Comparison of ENCODE assay signal across 1 cellular context in the genomic region with DNA sequence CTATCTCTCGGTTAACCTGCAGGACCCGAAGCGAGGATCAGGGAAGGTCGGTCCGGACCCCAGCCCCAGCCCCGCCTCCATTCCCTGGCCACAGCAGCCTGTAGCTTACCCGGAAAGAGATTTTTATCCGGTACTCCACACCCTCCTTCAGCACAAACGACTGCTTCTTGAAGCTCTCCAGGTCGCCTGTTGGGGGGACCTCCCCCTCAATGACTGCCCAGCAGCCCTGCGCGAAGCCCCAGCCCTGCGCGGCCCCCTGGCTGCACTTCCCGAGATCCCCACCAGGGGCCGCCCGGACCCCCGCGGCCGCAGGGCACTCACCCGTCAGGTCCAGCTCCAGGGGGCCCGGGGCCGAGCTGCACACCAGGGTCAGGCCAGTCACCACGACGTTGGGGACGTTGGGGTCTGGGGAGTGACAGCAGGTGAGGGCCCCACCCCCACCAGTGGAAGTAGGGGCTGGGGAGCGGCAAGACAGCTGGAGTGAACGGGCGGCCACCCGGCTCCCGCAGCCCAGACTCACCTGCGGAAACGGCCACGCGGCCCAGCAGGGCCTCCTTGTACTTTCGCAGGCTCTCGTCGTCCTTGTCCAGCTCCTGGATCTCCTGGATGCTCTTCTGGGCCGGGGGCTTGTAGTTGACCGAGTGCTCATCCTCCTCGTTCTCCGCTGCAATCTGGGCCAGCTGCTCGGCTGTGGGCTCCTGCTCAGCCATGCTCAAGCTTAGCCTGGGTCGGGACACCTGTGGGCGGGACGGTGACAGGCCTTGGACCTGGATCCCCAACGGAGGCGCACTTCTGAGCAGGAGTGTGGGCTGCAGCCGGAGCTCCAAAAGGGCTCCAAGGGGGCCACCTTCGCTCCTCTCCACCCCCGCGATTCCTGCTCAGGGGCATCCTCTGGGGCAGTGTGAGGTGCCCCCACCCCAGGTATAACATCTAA.
TF ChIP-seq lines count a peak whose summit lies in the region.

No MANE protein-coding gene starts in this region.

TF ChIP-seq in HepG2, 621 proteins besides CTCF, POLR2A, EP300 and RAD21 (continued from another document and continues in another):
- TF ChIP-seq, protein P1, sequence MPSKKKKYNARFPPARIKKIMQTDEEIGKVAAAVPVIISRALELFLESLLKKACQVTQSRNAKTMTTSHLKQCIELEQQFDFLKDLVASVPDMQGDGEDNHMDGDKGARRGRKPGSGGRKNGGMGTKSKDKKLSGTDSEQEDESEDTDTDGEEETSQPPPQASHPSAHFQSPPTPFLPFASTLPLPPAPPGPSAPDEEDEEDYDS (CRISPR knock-in tag; IDR thresholded peaks at IDR 0.05), result no peak
- TF ChIP-seq ZNF235 (CRISPR knock-in tag; IDR thresholded peaks at IDR 0.05; ENCODE audit: borderline replicate concordance) (peak; percentile 74; the same call in 1 of the 2 replicates), NRL (CRISPR knock-in tag; IDR thresholded peaks at IDR 0.05; ENCODE audit: borderline replicate concordance) (no peak; the same call in 1 of the 2 replicates), CHCHD3 (CRISPR knock-in tag; IDR thresholded peaks at IDR 0.05) (peak; percentile 33; the same call in 1 of the 2 replicates), MAFK (conservative IDR thresholded peaks at IDR 0.05 in 1 of 2, IDR thresholded peaks at IDR 0.05 in 1 of 2; ENCODE audit: low read length in 2 of 2) (no peak), KLF16 (CRISPR knock-in tag; IDR thresholded peaks at IDR 0.05) (no peak; a peak in 2 of 4 replicates), FOXJ3 (CRISPR knock-in tag; IDR thresholded peaks at IDR 0.05; ENCODE audit: borderline replicate concordance) (peak; percentile 52; the same call in 1 of the 2 replicates), HOXA9 (CRISPR knock-in tag; IDR thresholded peaks at IDR 0.05; ENCODE audit: borderline replicate concordance) (peak; percentile 91), SUZ12 (IDR thresholded peaks at IDR 0.05; ENCODE audit: low read depth, low read length) (no peak), MAZ (IDR thresholded peaks at IDR 0.05; ENCODE audit: borderline replicate concordance, low read depth, low read length) (peak; percentile 35; the same call in 1 of the 2 replicates), MAZ (CRISPR knock-in tag; IDR thresholded peaks at IDR 0.05; ENCODE audit: low read depth) (no peak; the same call in 1 of the 2 replicates), RORA (CRISPR knock-in tag; IDR thresholded peaks at IDR 0.05) (no peak), ZNF816 (CRISPR knock-in tag; IDR thresholded peaks at IDR 0.05; ENCODE audit: borderline replicate concordance) (no peak), ZNF558 (CRISPR knock-in tag; IDR thresholded peaks at IDR 0.05; ENCODE audit: borderline replicate concordance) (no peak), ZNF431 (CRISPR knock-in tag; IDR thresholded peaks at IDR 0.05; ENCODE audit: borderline replicate concordance, low read depth) (no peak), CREM (IDR thresholded peaks at IDR 0.05) (no peak; the same call in 1 of the 2 replicates), CREM (CRISPR knock-in tag; IDR thresholded peaks at IDR 0.05) (no peak), MED13 (CRISPR knock-in tag; IDR thresholded peaks at IDR 0.05) (no peak), POLR2G (IDR thresholded peaks at IDR 0.05; ENCODE audit: low read depth, low read length) (peak; percentile 43), REXO4 (CRISPR knock-in tag; IDR thresholded peaks at IDR 0.05; ENCODE audit: borderline replicate concordance) (no peak), ZFP41 (CRISPR knock-in tag; IDR thresholded peaks at IDR 0.05; ENCODE audit: borderline replicate concordance) (0 out of 2 replicates have a peak, but pooled peaks have one; percentile 38), ELF1 (CRISPR knock-in tag; IDR thresholded peaks at IDR 0.05) (no peak), CBX1 (IDR thresholded peaks at IDR 0.05; ENCODE audit: low read depth) (no peak), TSC22D2 (CRISPR knock-in tag; IDR thresholded peaks at IDR 0.05; ENCODE audit: borderline replicate concordance) (0 out of 2 replicates have a peak, but pooled peaks have one; percentile 4), RFX3 (CRISPR knock-in tag; IDR thresholded peaks at IDR 0.05) (no peak), ERF (CRISPR knock-in tag; IDR thresholded peaks at IDR 0.05) (no peak), BHLHE40 (IDR thresholded peaks at IDR 0.05; ENCODE audit: low read length) (no peak; the same call in 1 of the 2 replicates)
- TF ChIP-seq, protein P2, sequence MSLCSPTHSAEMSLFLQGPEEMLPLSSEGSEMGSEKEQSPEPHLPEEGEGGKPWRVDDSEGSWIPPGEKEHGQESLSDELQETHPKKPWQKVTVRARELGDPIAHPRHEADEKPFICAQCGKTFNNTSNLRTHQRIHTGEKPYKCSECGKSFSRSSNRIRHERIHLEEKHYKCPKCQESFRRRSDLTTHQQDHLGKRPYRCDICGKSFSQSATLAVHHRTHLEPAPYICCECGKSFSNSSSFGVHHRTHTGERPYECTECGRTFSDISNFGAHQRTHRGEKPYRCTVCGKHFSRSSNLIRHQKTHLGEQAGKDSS (CRISPR knock-in tag; IDR thresholded peaks at IDR 0.05; ENCODE audit: borderline replicate concordance, low read depth), result no peak
- TF ChIP-seq, protein P3, sequence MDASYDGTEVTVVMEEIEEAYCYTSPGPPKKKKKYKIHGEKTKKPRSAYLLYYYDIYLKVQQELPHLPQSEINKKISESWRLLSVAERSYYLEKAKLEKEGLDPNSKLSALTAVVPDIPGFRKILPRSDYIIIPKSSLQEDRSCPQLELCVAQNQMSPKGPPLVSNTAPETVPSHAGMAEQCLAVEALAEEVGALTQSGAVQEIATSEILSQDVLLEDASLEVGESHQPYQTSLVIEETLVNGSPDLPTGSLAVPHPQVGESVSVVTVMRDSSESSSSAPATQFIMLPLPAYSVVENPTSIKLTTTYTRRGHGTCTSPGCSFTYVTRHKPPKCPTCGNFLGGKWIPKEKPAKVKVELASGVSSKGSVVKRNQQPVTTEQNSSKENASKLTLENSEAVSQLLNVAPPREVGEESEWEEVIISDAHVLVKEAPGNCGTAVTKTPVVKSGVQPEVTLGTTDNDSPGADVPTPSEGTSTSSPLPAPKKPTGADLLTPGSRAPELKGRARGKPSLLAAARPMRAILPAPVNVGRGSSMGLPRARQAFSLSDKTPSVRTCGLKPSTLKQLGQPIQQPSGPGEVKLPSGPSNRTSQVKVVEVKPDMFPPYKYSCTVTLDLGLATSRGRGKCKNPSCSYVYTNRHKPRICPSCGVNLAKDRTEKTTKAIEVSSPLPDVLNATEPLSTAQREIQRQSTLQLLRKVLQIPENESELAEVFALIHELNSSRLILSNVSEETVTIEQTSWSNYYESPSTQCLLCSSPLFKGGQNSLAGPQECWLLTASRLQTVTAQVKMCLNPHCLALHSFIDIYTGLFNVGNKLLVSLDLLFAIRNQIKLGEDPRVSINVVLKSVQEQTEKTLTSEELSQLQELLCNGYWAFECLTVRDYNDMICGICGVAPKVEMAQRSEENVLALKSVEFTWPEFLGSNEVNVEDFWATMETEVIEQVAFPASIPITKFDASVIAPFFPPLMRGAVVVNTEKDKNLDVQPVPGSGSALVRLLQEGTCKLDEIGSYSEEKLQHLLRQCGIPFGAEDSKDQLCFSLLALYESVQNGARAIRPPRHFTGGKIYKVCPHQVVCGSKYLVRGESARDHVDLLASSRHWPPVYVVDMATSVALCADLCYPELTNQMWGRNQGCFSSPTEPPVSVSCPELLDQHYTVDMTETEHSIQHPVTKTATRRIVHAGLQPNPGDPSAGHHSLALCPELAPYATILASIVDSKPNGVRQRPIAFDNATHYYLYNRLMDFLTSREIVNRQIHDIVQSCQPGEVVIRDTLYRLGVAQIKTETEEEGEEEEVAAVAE (CRISPR knock-in tag; IDR thresholded peaks at IDR 0.05; ENCODE audit: borderline replicate concordance), result no peak
- TF ChIP-seq, protein P4, sequence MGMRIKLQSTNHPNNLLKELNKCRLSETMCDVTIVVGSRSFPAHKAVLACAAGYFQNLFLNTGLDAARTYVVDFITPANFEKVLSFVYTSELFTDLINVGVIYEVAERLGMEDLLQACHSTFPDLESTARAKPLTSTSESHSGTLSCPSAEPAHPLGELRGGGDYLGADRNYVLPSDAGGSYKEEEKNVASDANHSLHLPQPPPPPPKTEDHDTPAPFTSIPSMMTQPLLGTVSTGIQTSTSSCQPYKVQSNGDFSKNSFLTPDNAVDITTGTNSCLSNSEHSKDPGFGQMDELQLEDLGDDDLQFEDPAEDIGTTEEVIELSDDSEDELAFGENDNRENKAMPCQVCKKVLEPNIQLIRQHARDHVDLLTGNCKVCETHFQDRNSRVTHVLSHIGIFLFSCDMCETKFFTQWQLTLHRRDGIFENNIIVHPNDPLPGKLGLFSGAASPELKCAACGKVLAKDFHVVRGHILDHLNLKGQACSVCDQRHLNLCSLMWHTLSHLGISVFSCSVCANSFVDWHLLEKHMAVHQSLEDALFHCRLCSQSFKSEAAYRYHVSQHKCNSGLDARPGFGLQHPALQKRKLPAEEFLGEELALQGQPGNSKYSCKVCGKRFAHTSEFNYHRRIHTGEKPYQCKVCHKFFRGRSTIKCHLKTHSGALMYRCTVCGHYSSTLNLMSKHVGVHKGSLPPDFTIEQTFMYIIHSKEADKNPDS (CRISPR knock-in tag; IDR thresholded peaks at IDR 0.05), result no peak
- TF ChIP-seq, protein P5, sequence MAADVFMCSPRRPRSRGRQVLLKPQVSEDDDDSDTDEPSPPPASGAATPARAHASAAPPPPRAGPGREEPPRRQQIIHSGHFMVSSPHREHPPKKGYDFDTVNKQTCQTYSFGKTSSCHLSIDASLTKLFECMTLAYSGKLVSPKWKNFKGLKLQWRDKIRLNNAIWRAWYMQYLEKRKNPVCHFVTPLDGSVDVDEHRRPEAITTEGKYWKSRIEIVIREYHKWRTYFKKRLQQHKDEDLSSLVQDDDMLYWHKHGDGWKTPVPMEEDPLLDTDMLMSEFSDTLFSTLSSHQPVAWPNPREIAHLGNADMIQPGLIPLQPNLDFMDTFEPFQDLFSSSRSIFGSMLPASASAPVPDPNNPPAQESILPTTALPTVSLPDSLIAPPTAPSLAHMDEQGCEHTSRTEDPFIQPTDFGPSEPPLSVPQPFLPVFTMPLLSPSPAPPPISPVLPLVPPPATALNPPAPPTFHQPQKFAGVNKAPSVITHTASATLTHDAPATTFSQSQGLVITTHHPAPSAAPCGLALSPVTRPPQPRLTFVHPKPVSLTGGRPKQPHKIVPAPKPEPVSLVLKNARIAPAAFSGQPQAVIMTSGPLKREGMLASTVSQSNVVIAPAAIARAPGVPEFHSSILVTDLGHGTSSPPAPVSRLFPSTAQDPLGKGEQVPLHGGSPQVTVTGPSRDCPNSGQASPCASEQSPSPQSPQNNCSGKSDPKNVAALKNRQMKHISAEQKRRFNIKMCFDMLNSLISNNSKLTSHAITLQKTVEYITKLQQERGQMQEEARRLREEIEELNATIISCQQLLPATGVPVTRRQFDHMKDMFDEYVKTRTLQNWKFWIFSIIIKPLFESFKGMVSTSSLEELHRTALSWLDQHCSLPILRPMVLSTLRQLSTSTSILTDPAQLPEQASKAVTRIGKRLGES (CRISPR knock-in tag; IDR thresholded peaks at IDR 0.05; ENCODE audit: borderline replicate concordance), result no peak
- TF ChIP-seq, protein P6, sequence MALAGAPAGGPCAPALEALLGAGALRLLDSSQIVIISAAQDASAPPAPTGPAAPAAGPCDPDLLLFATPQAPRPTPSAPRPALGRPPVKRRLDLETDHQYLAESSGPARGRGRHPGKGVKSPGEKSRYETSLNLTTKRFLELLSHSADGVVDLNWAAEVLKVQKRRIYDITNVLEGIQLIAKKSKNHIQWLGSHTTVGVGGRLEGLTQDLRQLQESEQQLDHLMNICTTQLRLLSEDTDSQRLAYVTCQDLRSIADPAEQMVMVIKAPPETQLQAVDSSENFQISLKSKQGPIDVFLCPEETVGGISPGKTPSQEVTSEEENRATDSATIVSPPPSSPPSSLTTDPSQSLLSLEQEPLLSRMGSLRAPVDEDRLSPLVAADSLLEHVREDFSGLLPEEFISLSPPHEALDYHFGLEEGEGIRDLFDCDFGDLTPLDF (CRISPR knock-in tag; IDR thresholded peaks at IDR 0.05), result peak; percentile 41; the same call in 1 of the 2 replicates
- TF ChIP-seq, protein P7, sequence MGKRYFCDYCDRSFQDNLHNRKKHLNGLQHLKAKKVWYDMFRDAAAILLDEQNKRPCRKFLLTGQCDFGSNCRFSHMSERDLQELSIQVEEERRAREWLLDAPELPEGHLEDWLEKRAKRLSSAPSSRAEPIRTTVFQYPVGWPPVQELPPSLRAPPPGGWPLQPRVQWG (CRISPR knock-in tag; IDR thresholded peaks at IDR 0.05; ENCODE audit: borderline replicate concordance, low read depth), result no peak
- TF ChIP-seq, protein P8, sequence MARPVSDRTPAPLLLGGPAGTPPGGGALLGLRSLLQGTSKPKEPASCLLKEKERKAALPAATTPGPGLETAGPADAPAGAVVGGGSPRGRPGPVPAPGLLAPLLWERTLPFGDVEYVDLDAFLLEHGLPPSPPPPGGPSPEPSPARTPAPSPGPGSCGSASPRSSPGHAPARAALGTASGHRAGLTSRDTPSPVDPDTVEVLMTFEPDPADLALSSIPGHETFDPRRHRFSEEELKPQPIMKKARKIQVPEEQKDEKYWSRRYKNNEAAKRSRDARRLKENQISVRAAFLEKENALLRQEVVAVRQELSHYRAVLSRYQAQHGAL (CRISPR knock-in tag; IDR thresholded peaks at IDR 0.05; ENCODE audit: not compliant biosample characterization), result no peak
- TF ChIP-seq, protein P9, sequence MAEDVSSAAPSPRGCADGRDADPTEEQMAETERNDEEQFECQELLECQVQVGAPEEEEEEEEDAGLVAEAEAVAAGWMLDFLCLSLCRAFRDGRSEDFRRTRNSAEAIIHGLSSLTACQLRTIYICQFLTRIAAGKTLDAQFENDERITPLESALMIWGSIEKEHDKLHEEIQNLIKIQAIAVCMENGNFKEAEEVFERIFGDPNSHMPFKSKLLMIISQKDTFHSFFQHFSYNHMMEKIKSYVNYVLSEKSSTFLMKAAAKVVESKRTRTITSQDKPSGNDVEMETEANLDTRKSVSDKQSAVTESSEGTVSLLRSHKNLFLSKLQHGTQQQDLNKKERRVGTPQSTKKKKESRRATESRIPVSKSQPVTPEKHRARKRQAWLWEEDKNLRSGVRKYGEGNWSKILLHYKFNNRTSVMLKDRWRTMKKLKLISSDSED (CRISPR knock-in tag; IDR thresholded peaks at IDR 0.05), result 0 out of 2 replicates have a peak, but pooled peaks have one; percentile 16
- TF ChIP-seq, protein P10, sequence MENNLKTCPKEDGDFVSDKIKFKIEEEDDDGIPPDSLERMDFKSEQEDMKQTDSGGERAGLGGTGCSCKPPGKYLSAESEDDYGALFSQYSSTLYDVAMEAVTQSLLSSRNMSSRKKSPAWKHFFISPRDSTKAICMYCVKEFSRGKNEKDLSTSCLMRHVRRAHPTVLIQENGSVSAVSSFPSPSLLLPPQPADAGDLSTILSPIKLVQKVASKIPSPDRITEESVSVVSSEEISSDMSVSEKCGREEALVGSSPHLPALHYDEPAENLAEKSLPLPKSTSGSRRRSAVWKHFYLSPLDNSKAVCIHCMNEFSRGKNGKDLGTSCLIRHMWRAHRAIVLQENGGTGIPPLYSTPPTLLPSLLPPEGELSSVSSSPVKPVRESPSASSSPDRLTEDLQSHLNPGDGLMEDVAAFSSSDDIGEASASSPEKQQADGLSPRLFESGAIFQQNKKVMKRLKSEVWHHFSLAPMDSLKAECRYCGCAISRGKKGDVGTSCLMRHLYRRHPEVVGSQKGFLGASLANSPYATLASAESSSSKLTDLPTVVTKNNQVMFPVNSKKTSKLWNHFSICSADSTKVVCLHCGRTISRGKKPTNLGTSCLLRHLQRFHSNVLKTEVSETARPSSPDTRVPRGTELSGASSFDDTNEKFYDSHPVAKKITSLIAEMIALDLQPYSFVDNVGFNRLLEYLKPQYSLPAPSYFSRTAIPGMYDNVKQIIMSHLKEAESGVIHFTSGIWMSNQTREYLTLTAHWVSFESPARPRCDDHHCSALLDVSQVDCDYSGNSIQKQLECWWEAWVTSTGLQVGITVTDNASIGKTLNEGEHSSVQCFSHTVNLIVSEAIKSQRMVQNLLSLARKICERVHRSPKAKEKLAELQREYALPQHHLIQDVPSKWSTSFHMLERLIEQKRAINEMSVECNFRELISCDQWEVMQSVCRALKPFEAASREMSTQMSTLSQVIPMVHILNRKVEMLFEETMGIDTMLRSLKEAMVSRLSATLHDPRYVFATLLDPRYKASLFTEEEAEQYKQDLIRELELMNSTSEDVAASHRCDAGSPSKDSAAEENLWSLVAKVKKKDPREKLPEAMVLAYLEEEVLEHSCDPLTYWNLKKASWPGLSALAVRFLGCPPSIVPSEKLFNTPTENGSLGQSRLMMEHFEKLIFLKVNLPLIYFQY (CRISPR knock-in tag; IDR thresholded peaks at IDR 0.05; ENCODE audit: borderline replicate concordance), result no peak
